1 cellular context compared by ENCODE assay signal in genomic region chr1:3869751-3870301, GRCh38.
A peak's percentile ranks its signal among the peaks of the same experiment; 100 is the strongest.
TF ChIP-seq lines count a peak whose summit lies in the region.

No MANE protein-coding gene starts in this region.

TF ChIP-seq in K562, 482 proteins besides CTCF, POLR2A, EP300 and RAD21 (continued from another document):
- TF ChIP-seq, protein P1, sequence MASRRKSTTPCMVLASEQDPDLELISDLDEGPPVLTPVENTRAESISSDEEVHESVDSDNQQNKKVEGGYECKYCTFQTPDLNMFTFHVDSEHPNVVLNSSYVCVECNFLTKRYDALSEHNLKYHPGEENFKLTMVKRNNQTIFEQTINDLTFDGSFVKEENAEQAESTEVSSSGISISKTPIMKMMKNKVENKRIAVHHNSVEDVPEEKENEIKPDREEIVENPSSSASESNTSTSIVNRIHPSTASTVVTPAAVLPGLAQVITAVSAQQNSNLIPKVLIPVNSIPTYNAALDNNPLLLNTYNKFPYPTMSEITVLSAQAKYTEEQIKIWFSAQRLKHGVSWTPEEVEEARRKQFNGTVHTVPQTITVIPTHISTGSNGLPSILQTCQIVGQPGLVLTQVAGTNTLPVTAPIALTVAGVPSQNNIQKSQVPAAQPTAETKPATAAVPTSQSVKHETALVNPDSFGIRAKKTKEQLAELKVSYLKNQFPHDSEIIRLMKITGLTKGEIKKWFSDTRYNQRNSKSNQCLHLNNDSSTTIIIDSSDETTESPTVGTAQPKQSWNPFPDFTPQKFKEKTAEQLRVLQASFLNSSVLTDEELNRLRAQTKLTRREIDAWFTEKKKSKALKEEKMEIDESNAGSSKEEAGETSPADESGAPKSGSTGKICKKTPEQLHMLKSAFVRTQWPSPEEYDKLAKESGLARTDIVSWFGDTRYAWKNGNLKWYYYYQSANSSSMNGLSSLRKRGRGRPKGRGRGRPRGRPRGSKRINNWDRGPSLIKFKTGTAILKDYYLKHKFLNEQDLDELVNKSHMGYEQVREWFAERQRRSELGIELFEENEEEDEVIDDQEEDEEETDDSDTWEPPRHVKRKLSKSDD (conservative IDR thresholded peaks at IDR 0.05; ENCODE audit: low read length) = no peak
- TF ChIP-seq ZNF766 (CRISPR knock-in tag; conservative IDR thresholded peaks at IDR 0.05) = no peak
- TF ChIP-seq NONO (IDR thresholded peaks at IDR 0.05; ENCODE audit: low read depth in 2 of 2, low read length in 1 of 2) = no peak
- no peak for TF ChIP-seq MYBL2 (IDR thresholded peaks at IDR 0.05; ENCODE audit: low read depth)
- no peak for TF ChIP-seq MYBL2 (CRISPR knock-in tag; IDR thresholded peaks at IDR 0.05; ENCODE audit: borderline replicate concordance)
- TF ChIP-seq ATF7 (IDR thresholded peaks at IDR 0.05) = peak; percentile 27; the same call in 1 of the 2 replicates
- no peak for TF ChIP-seq TFAM (CRISPR knock-in tag; conservative IDR thresholded peaks at IDR 0.05)
- TF ChIP-seq PTRF (tag; IDR thresholded peaks at IDR 0.05) = no peak
